1 cellular context compared by ENCODE assay signal in the genomic region with DNA sequence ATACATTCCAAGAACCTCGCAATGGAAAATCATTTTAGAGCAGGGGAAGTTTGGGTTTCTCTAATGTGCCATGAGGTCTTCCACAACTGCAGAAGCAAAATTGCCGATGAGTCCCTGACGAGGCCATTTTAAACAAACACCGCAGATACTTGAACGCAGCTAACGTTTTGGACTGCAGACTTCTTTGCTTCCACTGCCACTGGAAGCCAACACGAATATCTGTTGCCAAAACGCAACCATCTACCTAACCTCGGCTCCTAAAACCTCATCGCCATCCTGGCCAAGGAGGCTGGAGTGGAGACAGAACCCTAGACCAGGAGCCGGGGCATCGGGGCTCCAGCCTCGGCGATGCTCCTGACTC.
TF ChIP-seq lines count a peak whose summit lies in the region.

No MANE protein-coding gene starts in this region.

TF ChIP-seq in HCT116, 20 proteins besides CTCF, POLR2A, EP300 and RAD21 (continued from another document):
- TF ChIP-seq ZBTB33 (IDR thresholded peaks at IDR 0.05; ENCODE audit: extremely low read depth, insufficient replicate concordance, low read length) (no peak), JUND (IDR thresholded peaks at IDR 0.05) (no peak), SIN3A (IDR thresholded peaks at IDR 0.05; ENCODE audit: low read depth) (0 out of 2 replicates have a peak, but pooled peaks have one; percentile 18)
